Comparison of ENCODE assay signal across 8 cellular contexts in genomic region chr2:95062716-95063400, GRCh38. TPM values are rescaled to one million over a fixed set of nuclear protein-coding genes. Genes with fewer than 3 reads are reported as not detected.
DNase-seq lines count a peak whose midpoint lies in the region; ATAC-seq and TF ChIP-seq lines count a peak whose summit lies in the region.

No MANE protein-coding gene starts in this region.

- peak in 3 of 6 experiments; percentile 15 to 32 (median 18) for TF ChIP-seq CTCF in esophagus squamous epithelium (IDR thresholded peaks at IDR 0.05)
- no peak for TF ChIP-seq CTCF in tibial nerve (IDR thresholded peaks at IDR 0.05)

- peak overlapping the region; percentile 59 to 83 (median 74) for H3K27ac ChIP-seq in esophagus squamous epithelium
- H3K27ac ChIP-seq in tibial nerve, result peak overlapping the region in 2 of 4 donors; percentile 91 to 94

- H3K4me1 ChIP-seq in esophagus squamous epithelium, result peaks cover 12 to 63% (median 22%) of the 10 kb centered on the region in 3 donors
- peaks cover 0 to 52% (median 27%) of the 10 kb centered on the region in 4 donors for H3K4me1 ChIP-seq in tibial nerve

- H3K27me3 Mint-ChIP-seq in IgD-negative memory B cell, result peaks cover 15% of the 10 kb centered on the region

- no peak overlapping the region for H3K4me3 ChIP-seq in esophagus squamous epithelium
- no peak overlapping the region for H3K4me3 ChIP-seq in tibial nerve

- intact Hi-C loops in esophagus squamous epithelium (cut with DNase I), result no loop called here

- H3K9me3 ChIP-seq in esophagus squamous epithelium, result no peaks in the 10 kb centered on the region
- H3K9me3 ChIP-seq in tibial nerve, result no peaks in the 10 kb centered on the region

- no peaks in the 10 kb centered on the region for H3K9me3 Mint-ChIP-seq in IgD-negative memory B cell

- peaks cover 1% of the 10 kb centered on the region for H3K36me3 Mint-ChIP-seq in IgD-negative memory B cell

- H3K4me3 Mint-ChIP-seq in IgD-negative memory B cell, result peak overlapping the region in 1 of 4 donors; percentile 49

- 17 to 18% methylated on average over 6 to 7 of the region's 7 CpGs for WGBS in esophagus squamous epithelium, 2 donors
- WGBS in tibial nerve, 2 donors, result 36 to 39% methylated on average over 7 of the region's 7 CpGs

- TF ChIP-seq POLR2A in esophagus squamous epithelium (IDR thresholded peaks at IDR 0.05), result no peak
- TF ChIP-seq POLR2A in tibial nerve (IDR thresholded peaks at IDR 0.05), result no peak

- TF ChIP-seq EP300 in tibial nerve (IDR thresholded peaks at IDR 0.05), result no peak

- peak overlapping the region in 2 of 3 donors; percentile 4 to 60 for H3K27ac Mint-ChIP-seq in IgD-negative memory B cell

- ATAC-seq in GM18499 (IDR thresholded peaks at IDR 0.05; ENCODE audit: insufficient read depth, unreplicated experiment) (peak; percentile 89), GM21360 (IDR thresholded peaks at IDR 0.05; ENCODE audit: unreplicated experiment) (peak; percentile 72), HG02970 (IDR thresholded peaks at IDR 0.05; ENCODE audit: low FRiP score, unreplicated experiment) (no peak)

- H3K4me1 Mint-ChIP-seq in IgD-negative memory B cell, result peaks cover 13 to 17% (median 16%) of the 10 kb centered on the region in 3 donors

- H3K36me3 ChIP-seq in esophagus squamous epithelium (no peaks in the 10 kb centered on the region), tibial nerve (no peaks in the 10 kb centered on the region)

- DNase-seq in esophagus squamous epithelium (lab: John Stamatoyannopoulos, UW) (no peak), NK-92 (lab: John Stamatoyannopoulos, UW; ENCODE audit: unreplicated experiment) (no peak), OCI-M2 (lab: John Stamatoyannopoulos, UW; ENCODE audit: unreplicated experiment) (no peak), tibial nerve (ENCODE audit: low spot score in 2 of 2) (no peak)

- H3K27me3 ChIP-seq in esophagus squamous epithelium, result peaks cover 0 to 14% (median 0%) of the 10 kb centered on the region in 4 donors
- H3K27me3 ChIP-seq in tibial nerve, result no peaks in the 10 kb centered on the region

RNA-seq across cellular contexts. Expression of gene MAL, which starts 37.4 kb away (rescaled TPM):
- 10.2 TPM for polyA plus RNA-seq in IgD-negative memory B cell
- 1,000 to 10,000 TPM in 1 of 4 donors, 100 to 1,000 TPM in 3; 469 to 1,903 (median 516) TPM for total RNA-seq in esophagus squamous epithelium
- 100 to 1,000 TPM in 2 of 4 donors, 10 to 100 TPM in 2; 60.0 to 200 (median 121) TPM for total RNA-seq in tibial nerve

RNA-seq across cellular contexts. Expression of gene MRPS5, which starts 58.8 kb away (rescaled TPM):
- 38.6 TPM for polyA plus RNA-seq in IgD-negative memory B cell
- total RNA-seq in esophagus squamous epithelium, result 10 to 100 TPM; 41.9 to 55.4 (median 46.4) TPM
- total RNA-seq in tibial nerve, result 10 to 100 TPM; 34.3 to 67.8 (median 50.8) TPM
